8 cellular contexts compared by ENCODE assay signal in the genomic region with DNA sequence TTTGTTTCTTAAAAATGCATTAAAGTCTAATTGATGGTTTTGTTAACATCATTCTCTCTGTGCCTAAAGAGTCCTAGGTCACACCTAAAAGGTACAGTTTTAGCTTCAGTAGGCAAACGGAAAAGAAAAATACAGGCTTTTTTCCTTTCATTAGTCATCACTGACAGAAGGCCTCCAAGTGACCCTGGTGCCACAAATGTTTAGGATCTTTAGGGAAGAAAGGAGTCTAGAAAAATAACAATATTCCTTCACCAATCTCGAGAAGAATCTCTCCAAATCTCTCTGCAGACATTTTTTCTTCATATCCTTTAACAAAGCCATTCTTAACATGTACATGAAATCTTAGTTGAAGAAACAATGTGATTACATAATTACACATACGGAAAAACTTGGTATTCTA. TPM values are rescaled to one million over a fixed set of nuclear protein-coding genes. Genes with fewer than 3 reads are reported as not detected.
DNase-seq lines count a peak whose midpoint lies in the region; ATAC-seq and TF ChIP-seq lines count a peak whose summit lies in the region.

No MANE protein-coding gene starts in this region.

- TF ChIP-seq POLR2A in right lobe of liver (IDR thresholded peaks at IDR 0.05): no peak

- intact Hi-C loops in heart right ventricle (cut with DNase I): loop anchor here in 3 of 10 donors (5.0 to 10.0 kb wide), 3 partner anchors 54 to 114 kb away; no protein-coding TSS in a partner anchor
- intact Hi-C loops in Right ventricle myocardium inferior (cut with DNase I): loop anchor here (5.0 to 10.0 kb wide), 2 partner anchors 54 to 102 kb away; no protein-coding TSS in a partner anchor
- intact Hi-C loops in right lobe of liver (cut with DNase I): no loop called here
- intact Hi-C loops in upper lobe of right lung (cut with DNase I): no loop called here

- H3K4me1 ChIP-seq in heart right ventricle (peaks cover 0 to 53% (median 30%) of the 10 kb centered on the region in 9 donors), right lobe of liver (peaks cover 0 to 15% (median 6%) of the 10 kb centered on the region in 4 donors), upper lobe of right lung (peaks cover 9% of the 10 kb centered on the region)

- peak overlapping the region in 7 of 10 donors; percentile 97 to 99 (median 97) for H3K27ac ChIP-seq in heart right ventricle
- H3K27ac ChIP-seq in right lobe of liver: peak overlapping the region; percentile 95 to 97 (median 95)
- H3K27ac ChIP-seq in upper lobe of right lung: peak overlapping the region; percentile 84

- DNase-seq in heart right ventricle (no peak), Right ventricle myocardium inferior (ENCODE audit: missing footprints) (no peak), astrocyte of the spinal cord (ENCODE audit: low read depth, low spot score) (peak; percentile 22), right lobe of liver (no peak), upper lobe of right lung (no peak), NCI-H1930 (lab: John Stamatoyannopoulos, UW) (no peak), NCI-H82 treated with DMSO at 0.1 percent for 48 hours (lab: John Stamatoyannopoulos, UW; ENCODE audit: unreplicated experiment) (no peak)

- WGBS in heart right ventricle, 2 donors: 29% methylated on average over 3 of the region's 3 CpGs
- 5% methylated on average over 3 of the region's 3 CpGs for WGBS in right lobe of liver (ENCODE audit: insufficient coverage, low coverage, low lambda C conversion rate, missing lambda C conversion rate)

- H3K9me3 ChIP-seq in heart right ventricle (no peaks in the 10 kb centered on the region), right lobe of liver (no peaks in the 10 kb centered on the region), upper lobe of right lung (no peaks in the 10 kb centered on the region)

- H3K36me3 ChIP-seq in heart right ventricle: no peaks in the 10 kb centered on the region
- H3K36me3 ChIP-seq in right lobe of liver: no peaks in the 10 kb centered on the region
- H3K36me3 ChIP-seq in upper lobe of right lung: no peaks in the 10 kb centered on the region

- peaks cover 0 to 8% (median 0%) of the 10 kb centered on the region in 7 donors for H3K27me3 ChIP-seq in heart right ventricle
- H3K27me3 ChIP-seq in right lobe of liver: no peaks in the 10 kb centered on the region
- H3K27me3 ChIP-seq in upper lobe of right lung: no peaks in the 10 kb centered on the region

- TF ChIP-seq CTCF in heart right ventricle (IDR thresholded peaks at IDR 0.05): no peak
- TF ChIP-seq CTCF in astrocyte of the spinal cord (IDR thresholded peaks at IDR 0.05; ENCODE audit: low read depth, low read length): no peak
- no peak for TF ChIP-seq CTCF in right lobe of liver (IDR thresholded peaks at IDR 0.05)
- TF ChIP-seq CTCF in upper lobe of right lung (IDR thresholded peaks at IDR 0.05): no peak

- in situ Hi-C loops in astrocyte of the spinal cord (cut with HindIII; ENCODE audit: low sequenced_read_pairs): no loop called here

- ATAC-seq in heart right ventricle: no peak
- ATAC-seq in Right ventricle myocardium inferior: no peak
- ATAC-seq in right lobe of liver: peak in 1 of 4 donors; percentile 23
- no peak for ATAC-seq in upper lobe of right lung
- no peak for ATAC-seq in HG02623 (IDR thresholded peaks at IDR 0.05; ENCODE audit: unreplicated experiment)

- H3K4me3 ChIP-seq in heart right ventricle (peak overlapping the region in 9 of 10 donors; percentile 63 to 99 (median 89)), astrocyte of the spinal cord (ENCODE audit: low read depth, low read length) (peak overlapping the region; percentile 77), right lobe of liver (peak overlapping the region; percentile 65 to 88 (median 87)), upper lobe of right lung (peak overlapping the region; percentile 83)

RNA-seq across cellular contexts. Expression of gene DENND5B, which starts 2.0 kb away (rescaled TPM):
- total RNA-seq in heart right ventricle (10 to 100 TPM; 28.0 to 60.8 (median 46.4) TPM), Right ventricle myocardium inferior (37.1 TPM), right lobe of liver (10 to 100 TPM; 12.6 to 18.4 (median 16.6) TPM), upper lobe of right lung (7.5 TPM)
- polyA plus RNA-seq in heart right ventricle: 10 to 100 TPM in 1 of 2 donors, 1 to 10 TPM in 1; 5.2 to 11.2 TPM
